ENCODE assay signal across 13 cellular contexts in the genomic region with DNA sequence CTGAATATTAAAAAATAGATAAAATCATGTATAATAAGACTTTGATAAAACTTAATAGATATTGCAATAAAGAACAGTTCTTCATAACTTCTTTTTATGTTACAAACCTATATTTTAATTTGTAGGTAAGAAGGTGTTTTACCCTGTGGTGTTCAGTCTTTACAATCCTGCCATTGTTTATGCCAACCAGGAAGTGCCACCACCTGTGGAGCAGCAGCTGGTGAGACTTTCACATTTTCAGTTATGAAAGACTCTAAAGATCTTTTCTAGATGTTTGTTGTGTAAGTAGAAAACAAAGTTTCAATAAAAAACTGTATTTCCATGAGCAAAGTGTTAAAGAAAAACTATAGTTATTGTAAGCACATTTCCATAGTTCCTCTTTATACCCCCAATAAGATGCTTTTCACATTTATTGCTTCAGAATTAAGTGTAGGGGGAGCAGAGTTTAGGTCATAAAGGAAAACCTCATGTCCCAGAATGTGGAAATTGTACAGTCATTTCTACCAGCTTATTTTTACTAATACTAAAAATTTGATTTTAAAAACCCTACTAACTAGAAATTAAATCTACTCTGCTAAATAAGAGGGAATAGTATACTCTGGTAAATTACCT. TPM values are rescaled to one million over a fixed set of nuclear protein-coding genes. Genes with fewer than 3 reads are reported as not detected.
DNase-seq lines count a peak whose midpoint lies in the region; ATAC-seq, FAIRE-seq and TF ChIP-seq lines count a peak whose summit lies in the region.
"Had no signal": no experiment of that assay in that cellular context is flagged by ENCODE, and none has a peak within 500 bp of the region (broad histone marks: within the 10 kb centered on the region; RNA-seq: fewer than 3 reads in every experiment).

No MANE protein-coding gene starts in this region.

- no peaks in the 10 kb centered on the region for H3K27me3 ChIP-seq in MM.1S (replicated peaks; ENCODE audit: insufficient read depth, low read length)
- H3K27me3 ChIP-seq in sigmoid colon: no peaks in the 10 kb centered on the region
- H3K27me3 ChIP-seq: BLaER1 treated with 17β-estradiol and CSF1 and Interleukin-3, amounts not matched to agents 10 nM and 100 nM had no signal

- H3K4me2 ChIP-seq in MM.1S (ENCODE audit: low read depth, low read length): peak overlapping the region; percentile 27

- H3K27me3 Mint-ChIP-seq in stimulated activated naive CD8-positive, alpha-beta T cell treated with anti-CD3 and anti-CD28 coated beads, Interleukin-15, amount 100 ng/mL, for 72 hours: no peaks in the 10 kb centered on the region
- H3K27me3 Mint-ChIP-seq in activated CD4-positive, alpha-beta memory T cell treated with anti-CD3 and anti-CD28 coated beads, Interleukin-2, amount 10 ng/mL, durations not matched to agents 7 days and 5 days: no peaks in the 10 kb centered on the region
- H3K27me3 Mint-ChIP-seq: activated naive CD8-positive, alpha-beta T cell; naive thymus-derived CD4-positive, alpha-beta T cell had no signal

- H3K4me1 ChIP-seq in HEK293 (ENCODE audit: control insufficient read depth, insufficient read depth, low read length): no peaks in the 10 kb centered on the region
- H3K4me1 ChIP-seq in MM.1S (ENCODE audit: low read length): peaks cover 13% of the 10 kb centered on the region
- peaks cover 0 to 8% (median 6%) of the 10 kb centered on the region in 4 donors for H3K4me1 ChIP-seq in sigmoid colon

- DNase-seq in stimulated activated naive CD8-positive, alpha-beta T cell treated with anti-CD3 and anti-CD28 coated beads, Interleukin-15, amount 100 ng/mL, for 72 hours: no peak
- DNase-seq in stimulated activated naive CD8-positive, alpha-beta T cell treated with anti-CD3 and anti-CD28 coated beads, Interleukin-15, Interleukin-2, amounts not matched to agents 100 U/mL and 50 U/mL, for 24 hours: no peak
- DNase-seq in MM.1S: peak; percentile 69
- DNase-seq in iPS-NIHi7 (ENCODE audit: extremely low spot score): no peak
- DNase-seq in sigmoid colon: no peak
- DNase-seq in D721Med (ENCODE audit: insufficient read length, low spot score): no peak
- DNase-seq in activated CD4-positive, alpha-beta memory T cell treated with anti-CD3 and anti-CD28 coated beads, Interleukin-2, amount 10 ng/mL, durations not matched to agents 7 days and 5 days: no peak
- DNase-seq: effector memory CD4-positive, alpha-beta T cell; naive thymus-derived CD4-positive, alpha-beta T cell had no signal

- no peak for TF ChIP-seq EP300 in sigmoid colon (IDR thresholded peaks at IDR 0.05)

- no peak overlapping the region for H3K4me3 ChIP-seq in HEK293 (ENCODE audit: low read depth, low read length)
- H3K4me3 ChIP-seq in MM.1S (ENCODE audit: low read length): no peak overlapping the region
- no peak overlapping the region for H3K4me3 ChIP-seq in sigmoid colon
- H3K4me3 ChIP-seq: BLaER1 treated with 17β-estradiol and CSF1 and Interleukin-3, amounts not matched to agents 10 nM and 100 nM; thoracic aorta had no signal

- H3K4me3 Mint-ChIP-seq in stimulated activated naive CD8-positive, alpha-beta T cell treated with anti-CD3 and anti-CD28 coated beads, Interleukin-15, amount 100 ng/mL, for 72 hours: no peak overlapping the region
- H3K4me3 Mint-ChIP-seq in activated CD4-positive, alpha-beta memory T cell treated with anti-CD3 and anti-CD28 coated beads, Interleukin-2, amount 10 ng/mL, durations not matched to agents 7 days and 5 days: no peak overlapping the region
- H3K4me3 Mint-ChIP-seq: naive thymus-derived CD4-positive, alpha-beta T cell had no signal

- H3K4me1 Mint-ChIP-seq in stimulated activated naive CD8-positive, alpha-beta T cell treated with anti-CD3 and anti-CD28 coated beads, Interleukin-15, amount 100 ng/mL, for 72 hours: peaks cover 34% of the 10 kb centered on the region
- H3K4me1 Mint-ChIP-seq in activated CD4-positive, alpha-beta memory T cell treated with anti-CD3 and anti-CD28 coated beads, Interleukin-2, amount 10 ng/mL, durations not matched to agents 7 days and 5 days: peaks cover 47% of the 10 kb centered on the region

- peak; percentile 62 for ATAC-seq in stimulated activated naive CD8-positive, alpha-beta T cell treated with anti-CD3 and anti-CD28 coated beads, Interleukin-15, amount 100 ng/mL, for 72 hours
- no peak for ATAC-seq in stimulated activated naive CD8-positive, alpha-beta T cell treated with anti-CD3 and anti-CD28 coated beads, Interleukin-15, Interleukin-2, amounts not matched to agents 100 U/mL and 50 U/mL, for 24 hours
- ATAC-seq: naive thymus-derived CD4-positive, alpha-beta T cell had no signal

- H3K79me2 ChIP-seq in MM.1S (ENCODE audit: low read length): peaks cover 11% of the 10 kb centered on the region; the same call in 1 of the 2 replicates

- no peak overlapping the region for H3K27ac Mint-ChIP-seq in stimulated activated naive CD8-positive, alpha-beta T cell treated with anti-CD3 and anti-CD28 coated beads, Interleukin-15, amount 100 ng/mL, for 72 hours
- no peak overlapping the region for H3K27ac Mint-ChIP-seq in activated CD4-positive, alpha-beta memory T cell treated with anti-CD3 and anti-CD28 coated beads, Interleukin-2, amount 10 ng/mL, durations not matched to agents 7 days and 5 days

- CTCF ChIA-PET in HEK293 (lab: Yijun Ruan, JAX): interaction anchor here (1.4 kb wide), 1 partner anchor 14 kb away, joined by 3 read pairs; no protein-coding TSS in a partner anchor
- CTCF ChIA-PET in activated CD4-positive, alpha-beta memory T cell treated with anti-CD3 and anti-CD28 coated beads, Interleukin-2, amount 10 ng/mL, durations not matched to agents 7 days and 5 days (lab: Charles Lee): interaction anchor here (0.7 to 1.4 kb wide), 2 partner anchors 10 to 99 kb away, joined by 3 read pairs; no protein-coding TSS in a partner anchor

- no peak for TF ChIP-seq POLR2A in sigmoid colon (IDR thresholded peaks at IDR 0.05)

- H3K9me3 Mint-ChIP-seq in stimulated activated naive CD8-positive, alpha-beta T cell treated with anti-CD3 and anti-CD28 coated beads, Interleukin-15, amount 100 ng/mL, for 72 hours: no peaks in the 10 kb centered on the region
- no peaks in the 10 kb centered on the region for H3K9me3 Mint-ChIP-seq in activated CD4-positive, alpha-beta memory T cell treated with anti-CD3 and anti-CD28 coated beads, Interleukin-2, amount 10 ng/mL, durations not matched to agents 7 days and 5 days

- TF ChIP-seq CTCF in HEK293 (tag by site-specific recombination; IDR thresholded peaks at IDR 0.05) (no peak), MM.1S (IDR thresholded peaks at IDR 0.05; ENCODE audit: low read length) (no peak), sigmoid colon (IDR thresholded peaks at IDR 0.05) (no peak), D721Med (IDR thresholded peaks at IDR 0.05; ENCODE audit: insufficient read depth, missing control alignments) (no peak)

- POLR2A ChIA-PET in HEK293 (lab: Yijun Ruan, JAX): no interaction called here
- POLR2A ChIA-PET in activated CD4-positive, alpha-beta memory T cell treated with anti-CD3 and anti-CD28 coated beads, Interleukin-2, amount 10 ng/mL, durations not matched to agents 7 days and 5 days (lab: Charles Lee): interaction anchor here (2.0 kb wide), 1 partner anchor 29 kb away, joined by 9 read pairs; a partner anchor contains a TSS

- H3K36me3 Mint-ChIP-seq in activated CD4-positive, alpha-beta memory T cell treated with anti-CD3 and anti-CD28 coated beads, Interleukin-2, amount 10 ng/mL, durations not matched to agents 7 days and 5 days (ENCODE audit: low read depth): peaks cover 62% of the 10 kb centered on the region

- no peaks in the 10 kb centered on the region for H3K9me2 ChIP-seq in MM.1S (replicated peaks; ENCODE audit: insufficient read depth, low read length)

- peaks cover 12% of the 10 kb centered on the region; the same call in 1 of the 2 replicates for H3F3A ChIP-seq in MM.1S (ENCODE audit: insufficient read depth, low read length)

- H3K27ac ChIP-seq in HEK293 (ENCODE audit: extremely low read depth, low read depth, low read length) (no peak overlapping the region), MM.1S (ENCODE audit: low read length) (peak overlapping the region; percentile 33; the same call in 1 of the 2 replicates), sigmoid colon (no peak overlapping the region)
- H3K27ac ChIP-seq: BLaER1 treated with 17β-estradiol and CSF1 and Interleukin-3, amounts not matched to agents 10 nM and 100 nM; thoracic aorta had no signal

- H3K9ac ChIP-seq in MM.1S (ENCODE audit: low read length): no peak overlapping the region
- H3K9ac ChIP-seq: BLaER1 treated with 17β-estradiol and CSF1 and Interleukin-3, amounts not matched to agents 10 nM and 100 nM had no signal

- H3K9me3 ChIP-seq in HEK293 (ENCODE audit: control insufficient read depth, insufficient read depth, low read depth, low read length) (no peaks in the 10 kb centered on the region), MM.1S (replicated peaks; ENCODE audit: insufficient read depth, low read length) (no peaks in the 10 kb centered on the region), sigmoid colon (no peaks in the 10 kb centered on the region)
- H3K9me3 ChIP-seq: BLaER1 treated with 17β-estradiol and CSF1 and Interleukin-3, amounts not matched to agents 10 nM and 100 nM; thoracic aorta had no signal

- H4K20me1 ChIP-seq in MM.1S (ENCODE audit: insufficient read depth, low read length): no peaks in the 10 kb centered on the region

- H2AFZ ChIP-seq in MM.1S (ENCODE audit: low read length): no peak overlapping the region

- FAIRE-seq in D721Med (lab: Jason Lieb, UNC): no peak

- peaks cover 0 to 26% of the 10 kb centered on the region in 2 experiments; a peak in 2 of 3 replicates for H3K36me3 ChIP-seq in HEK293 (ENCODE audit: control insufficient read depth in 2 of 2, insufficient read depth in 1 of 2, low read length in 2 of 2)
- H3K36me3 ChIP-seq in MM.1S (replicated peaks; ENCODE audit: insufficient read depth, low read length): peaks cover 4% of the 10 kb centered on the region; the same call in 1 of the 2 replicates
- peaks cover 4 to 42% (median 8%) of the 10 kb centered on the region in 4 donors for H3K36me3 ChIP-seq in sigmoid colon

- intact Hi-C loops in sigmoid colon (cut with DNase I): no loop called here

TF ChIP-seq in HEK293, 187 proteins besides CTCF, POLR2A, EP300 and RAD21:
- TF ChIP-seq ZXDB (tag by site-specific recombination; IDR thresholded peaks at IDR 0.05): no peak
- TF ChIP-seq ZNF292 (tag by site-specific recombination; IDR thresholded peaks at IDR 0.05; ENCODE audit: borderline replicate concordance, low read depth): no peak
- TF ChIP-seq ZNF707 (tag by site-specific recombination; IDR thresholded peaks at IDR 0.05): no peak
- TF ChIP-seq SCRT2 (tag by site-specific recombination; IDR thresholded peaks at IDR 0.05): 0 out of 2 replicates have a peak, but pooled peaks have one; percentile 37

RNA-seq across cellular contexts. Expression of a gene that starts 28.7 kb away (rescaled TPM):
- 10 to 100 TPM; 25.0 to 37.1 (median 30.9) TPM for total RNA-seq in sigmoid colon
- 1 to 10 TPM; 3.2 to 6.9 (median 6.0) TPM for polyA plus RNA-seq in sigmoid colon
- total RNA-seq in activated CD4-positive, alpha-beta memory T cell treated with anti-CD3 and anti-CD28 coated beads, Interleukin-2, amount 10 ng/mL, durations not matched to agents 7 days and 5 days: 10 to 100 TPM; 64.8 to 66.2 TPM
